ENCODE assay signal across 8 cellular contexts in the genomic region with DNA sequence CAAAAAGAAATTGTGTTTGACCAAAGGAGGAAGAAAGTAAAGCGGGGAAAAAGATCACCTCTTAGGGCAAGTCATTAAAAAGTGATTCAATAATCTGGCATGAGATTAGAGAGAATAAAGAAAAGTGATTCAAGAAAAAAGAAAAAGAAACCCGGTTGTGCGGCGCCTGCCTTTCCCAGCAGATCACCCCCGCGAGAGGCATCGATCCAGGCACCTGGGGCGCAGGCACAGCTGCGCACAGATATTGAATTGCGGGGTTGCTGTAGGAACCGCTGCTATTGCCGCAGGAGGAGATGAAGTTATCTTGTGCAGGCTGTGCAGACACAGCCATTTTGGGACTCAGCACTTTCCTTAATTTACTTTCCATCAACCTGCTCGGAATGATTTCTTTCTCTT.
DNase-seq lines count a peak whose midpoint lies in the region; ATAC-seq, FAIRE-seq and TF ChIP-seq lines count a peak whose summit lies in the region.

No MANE protein-coding gene starts in this region.

- 0 to 1% methylated on average over 13 of the region's 13 CpGs for WGBS in esophagus, 2 donors

- peaks cover 0 to 11% (median 0%) of the 10 kb centered on the region in 5 donors for H3K9me3 Mint-ChIP-seq in CD8-positive, alpha-beta memory T cell
- H3K9me3 Mint-ChIP-seq in nephron progenitor cell = peaks cover 17% of the 10 kb centered on the region

- H3K36me3 Mint-ChIP-seq in CD8-positive, alpha-beta memory T cell = peaks cover 0 to 3% (median 1%) of the 10 kb centered on the region in 3 donors
- H3K36me3 Mint-ChIP-seq in T-helper 17 cell (ENCODE audit: low read depth) (peaks cover 2% of the 10 kb centered on the region), nephron progenitor cell (ENCODE audit: low read depth) (peaks cover 5% of the 10 kb centered on the region)

- peak overlapping the region; percentile 91 to 97 (median 92) for H3K4me3 Mint-ChIP-seq in CD8-positive, alpha-beta memory T cell
- H3K4me3 Mint-ChIP-seq in T-helper 17 cell (peak overlapping the region; percentile 88), nephron progenitor cell (peak overlapping the region; percentile 88)

- H3K27ac Mint-ChIP-seq in CD8-positive, alpha-beta memory T cell = peak overlapping the region; percentile 32 to 98 (median 92)
- H3K27ac Mint-ChIP-seq in T-helper 17 cell = peak overlapping the region; percentile 77
- H3K27ac Mint-ChIP-seq in nephron progenitor cell = no peak overlapping the region

- TF ChIP-seq POLR2A in GM12891 (IDR thresholded peaks at IDR 0.05; ENCODE audit: low read depth, low read length) = no peak

- ATAC-seq in HG02588 (IDR thresholded peaks at IDR 0.05; ENCODE audit: unreplicated experiment) (peak; percentile 14), T-helper 17 cell (peak; percentile 47), GM21515 (IDR thresholded peaks at IDR 0.05; ENCODE audit: unreplicated experiment) (no peak)

- CTCF ChIA-PET in CD8-positive, alpha-beta memory T cell (lab: Charles Lee) = interaction anchor here (0.7 to 6.6 kb wide), 23 partner anchors 7 to 307 kb away, joined by 3 to 39 read pairs (median 4); a partner anchor contains a TSS

- H3K4me1 ChIP-seq in CD8-positive, alpha-beta memory T cell (ENCODE audit: insufficient read depth, low read length) = peaks cover 11% of the 10 kb centered on the region
- peaks cover 0 to 2% of the 10 kb centered on the region in 2 donors for H3K4me1 ChIP-seq in esophagus (ENCODE audit: control insufficient read depth in 2 of 2, insufficient read depth in 2 of 2, low read length in 1 of 2)

- DNase-seq in CD8-positive, alpha-beta memory T cell = peak in 2 of 5 donors; percentile 21 to 28
- DNase-seq in T-helper 17 cell = peak in 1 of 3 donors; percentile 22
- no peak for DNase-seq in nephron progenitor cell
- DNase-seq in GM12891 (ENCODE audit: insufficient read length, low spot score) = no peak
- no peak for DNase-seq in RPMI8226

- H3K36me3 ChIP-seq in CD8-positive, alpha-beta memory T cell (ENCODE audit: insufficient read depth, low read length) = no peaks in the 10 kb centered on the region
- no peaks in the 10 kb centered on the region for H3K36me3 ChIP-seq in esophagus (ENCODE audit: control insufficient read depth in 2 of 2, insufficient read depth in 2 of 2, low read length in 1 of 2)

- POLR2A ChIA-PET in CD8-positive, alpha-beta memory T cell (lab: Charles Lee) = interaction anchor here (1.3 to 1.9 kb wide), 2 partner anchors 28 to 303 kb away, joined by 4 to 7 read pairs; a partner anchor contains a TSS

- FAIRE-seq in GM12891 (lab: Jason Lieb, UNC) = no peak

- peak overlapping the region; percentile 66 for H3K4me3 ChIP-seq in CD8-positive, alpha-beta memory T cell (ENCODE audit: low read length)
- H3K4me3 ChIP-seq in esophagus (ENCODE audit: low read depth in 1 of 2, low read length in 2 of 2) = peak overlapping the region; percentile 59 to 61

- H3K4me1 Mint-ChIP-seq in CD8-positive, alpha-beta memory T cell = peaks cover 15 to 21% (median 18%) of the 10 kb centered on the region in 3 donors
- peaks cover 6% of the 10 kb centered on the region for H3K4me1 Mint-ChIP-seq in T-helper 17 cell
- peaks cover 24% of the 10 kb centered on the region for H3K4me1 Mint-ChIP-seq in nephron progenitor cell

- H3K27ac ChIP-seq in CD8-positive, alpha-beta memory T cell (ENCODE audit: low read depth, low read length) = peak overlapping the region; percentile 38
- H3K27ac ChIP-seq in esophagus (ENCODE audit: low read depth in 2 of 2, low read length in 1 of 2) = peak overlapping the region; percentile 73 to 87

- H3K9me3 ChIP-seq in CD8-positive, alpha-beta memory T cell (ENCODE audit: low read length) = no peaks in the 10 kb centered on the region
- H3K9me3 ChIP-seq in T-helper 17 cell (ENCODE audit: control insufficient read depth, low read length, poor library complexity, severe bottlenecking) (no peaks in the 10 kb centered on the region), esophagus (ENCODE audit: control insufficient read depth in 2 of 2, insufficient read depth in 1 of 2, low read depth in 1 of 2, low read length in 1 of 2) (no peaks in the 10 kb centered on the region)

- peak; percentile 58 for TF ChIP-seq CTCF in nephron progenitor cell (IDR thresholded peaks at IDR 0.05)

- H3K27me3 Mint-ChIP-seq in CD8-positive, alpha-beta memory T cell = peaks cover 1 to 3% of the 10 kb centered on the region in 2 donors
- peaks cover 10% of the 10 kb centered on the region for H3K27me3 Mint-ChIP-seq in T-helper 17 cell
- H3K27me3 Mint-ChIP-seq in nephron progenitor cell (ENCODE audit: low read depth, poor library complexity) = peaks cover 14% of the 10 kb centered on the region

- no peaks in the 10 kb centered on the region for H3K27me3 ChIP-seq in CD8-positive, alpha-beta memory T cell (ENCODE audit: insufficient read depth, low read length, poor library complexity, severe bottlenecking)
- no peaks in the 10 kb centered on the region for H3K27me3 ChIP-seq in esophagus (ENCODE audit: control insufficient read depth in 1 of 2, insufficient read depth in 2 of 2, low read length in 2 of 2)

TF ChIP-seq in GM12891, 5 proteins besides CTCF, POLR2A, EP300 and RAD21:
- TF ChIP-seq POU2F2 (IDR thresholded peaks at IDR 0.05; ENCODE audit: low read depth, low read length) = no peak
- no peak for TF ChIP-seq SPI1 (IDR thresholded peaks at IDR 0.05; ENCODE audit: low read depth, low read length)
- TF ChIP-seq POLR2AphosphoS5 (IDR thresholded peaks at IDR 0.05; ENCODE audit: low read depth, low read length) = no peak
- no peak for TF ChIP-seq PAX5 (IDR thresholded peaks at IDR 0.05; ENCODE audit: insufficient read depth, low read length, severe bottlenecking)
- TF ChIP-seq TAF1 (IDR thresholded peaks at IDR 0.05; ENCODE audit: low read depth, low read length) = no peak
